ENCODE assay signal across 8 cellular contexts in the genomic region with DNA sequence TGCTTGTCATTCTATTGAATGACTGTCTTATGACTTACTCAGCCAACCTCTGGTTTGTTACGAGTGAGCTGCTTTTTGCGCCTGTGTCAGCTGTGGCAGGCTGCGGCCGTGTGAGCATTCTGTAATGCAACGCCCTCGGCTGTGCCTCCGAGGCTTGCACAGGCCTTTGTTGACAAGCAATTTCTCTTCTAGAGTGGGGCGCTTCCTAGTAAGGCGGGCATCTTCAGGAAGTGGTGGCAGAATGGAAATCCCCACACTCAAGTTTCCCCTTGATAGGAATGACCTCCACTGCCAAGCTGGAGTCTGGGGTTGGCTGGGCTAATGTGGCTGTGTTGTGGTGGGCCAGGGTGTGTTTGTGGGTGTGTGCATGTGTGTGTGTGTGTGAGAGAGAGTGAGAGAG. TPM values are rescaled to one million over a fixed set of nuclear protein-coding genes. Genes with fewer than 3 reads are reported as not detected.
DNase-seq lines count a peak whose midpoint lies in the region; ATAC-seq and TF ChIP-seq lines count a peak whose summit lies in the region.
"Had no signal": no experiment of that assay in that cellular context is flagged by ENCODE, and none has a peak within 500 bp of the region (broad histone marks: within the 10 kb centered on the region; RNA-seq: fewer than 3 reads in every experiment).

No MANE protein-coding gene starts in this region.

- no peak overlapping the region for H3K4me3 ChIP-seq in NB4 (ENCODE audit: low read depth, low read length)
- no peak overlapping the region for H3K4me3 ChIP-seq in GM23248
- H3K4me3 ChIP-seq: breast epithelium had no signal

- WGBS in GM23248 (ENCODE audit: low coverage in 1 of 2, low lambda C conversion rate in 2 of 2, missing lambda C conversion rate in 2 of 2), 2 experiments: 36 to 46% methylated on average over 9 of the region's 9 CpGs

- no peak overlapping the region for H3K4me3 Mint-ChIP-seq in activated CD4-positive, alpha-beta memory T cell treated with anti-CD3 and anti-CD28 coated beads for 36 hours
- peak overlapping the region; percentile 32 for H3K4me3 Mint-ChIP-seq in stimulated activated effector memory CD8-positive, alpha-beta T cell treated with anti-CD3 and anti-CD28 coated beads, Interleukin-12 subunit alpha, Interleukin-12 subunit beta, amount 100 ng/mL, for 72 hours

- POLR2A ChIA-PET in activated CD4-positive, alpha-beta memory T cell treated with anti-CD3 and anti-CD28 coated beads for 36 hours (lab: Charles Lee): interaction anchor here (1.0 kb wide), 1 partner anchor 39 kb away, joined by 5 read pairs; a partner anchor contains a TSS

- no peaks in the 10 kb centered on the region for H3K9me2 ChIP-seq in GM23248 (ENCODE audit: insufficient read depth)

- H3K27me3 Mint-ChIP-seq in activated CD4-positive, alpha-beta memory T cell treated with anti-CD3 and anti-CD28 coated beads for 36 hours: no peaks in the 10 kb centered on the region

- H3K27ac Mint-ChIP-seq in activated CD4-positive, alpha-beta memory T cell treated with anti-CD3 and anti-CD28 coated beads for 36 hours: peak overlapping the region; percentile 57
- peak overlapping the region; percentile 91 for H3K27ac Mint-ChIP-seq in stimulated activated effector memory CD8-positive, alpha-beta T cell treated with anti-CD3 and anti-CD28 coated beads, Interleukin-12 subunit alpha, Interleukin-12 subunit beta, amount 100 ng/mL, for 72 hours

- DNase-seq in NB4 (ENCODE audit: low read depth): peak; percentile 8
- peak; percentile 84 for DNase-seq in activated CD4-positive, alpha-beta memory T cell treated with anti-CD3 and anti-CD28 coated beads for 36 hours
- peak; percentile 96 for DNase-seq in glomerular visceral epithelial cell (ENCODE audit: extremely low spot score)
- DNase-seq in stimulated activated effector memory CD8-positive, alpha-beta T cell treated with anti-CD3 and anti-CD28 coated beads, Interleukin-12 subunit alpha, Interleukin-12 subunit beta, amount 100 ng/mL, for 72 hours (ENCODE audit: low spot score in 2 of 2): peak; percentile 48 to 80
- no peak for DNase-seq in NCI-H1092 treated with DMSO at 0.1 percent for 48 hours (lab: John Stamatoyannopoulos, UW)
- no peak for DNase-seq in GM10266 (ENCODE audit: extremely low spot score)
- DNase-seq in GM23248: no peak

- H3K27ac ChIP-seq in GM23248: no peak overlapping the region
- H3K27ac ChIP-seq: breast epithelium had no signal

- peak; percentile 99 for ATAC-seq in stimulated activated effector memory CD8-positive, alpha-beta T cell treated with anti-CD3 and anti-CD28 coated beads, Interleukin-12 subunit alpha, Interleukin-12 subunit beta, amount 100 ng/mL, for 72 hours

- peaks cover 22% of the 10 kb centered on the region for H3K4me1 Mint-ChIP-seq in activated CD4-positive, alpha-beta memory T cell treated with anti-CD3 and anti-CD28 coated beads for 36 hours (ENCODE audit: low read depth)
- H3K4me1 Mint-ChIP-seq in stimulated activated effector memory CD8-positive, alpha-beta T cell treated with anti-CD3 and anti-CD28 coated beads, Interleukin-12 subunit alpha, Interleukin-12 subunit beta, amount 100 ng/mL, for 72 hours: peaks cover 21% of the 10 kb centered on the region

- no peaks in the 10 kb centered on the region for H3K36me3 ChIP-seq in GM23248 (ENCODE audit: low read depth)
- H3K36me3 ChIP-seq: breast epithelium had no signal

- H3K4me2 ChIP-seq in GM23248 (ENCODE audit: unreplicated experiment): no peak overlapping the region

- no peaks in the 10 kb centered on the region for H3F3A ChIP-seq in GM23248 (ENCODE audit: insufficient read depth)

- no peaks in the 10 kb centered on the region for H3K36me3 Mint-ChIP-seq in activated CD4-positive, alpha-beta memory T cell treated with anti-CD3 and anti-CD28 coated beads for 36 hours
- peaks cover 11% of the 10 kb centered on the region for H3K36me3 Mint-ChIP-seq in stimulated activated effector memory CD8-positive, alpha-beta T cell treated with anti-CD3 and anti-CD28 coated beads, Interleukin-12 subunit alpha, Interleukin-12 subunit beta, amount 100 ng/mL, for 72 hours

- no peak for TF ChIP-seq POLR2A in NB4 (IDR thresholded peaks at IDR 0.05; ENCODE audit: extremely low read depth, insufficient read length)

- no peaks in the 10 kb centered on the region for H3K27me3 ChIP-seq in GM23248 (replicated peaks; ENCODE audit: insufficient read depth)
- H3K27me3 ChIP-seq: breast epithelium had no signal

- intact Hi-C loops in activated CD4-positive, alpha-beta memory T cell treated with anti-CD3 and anti-CD28 coated beads for 36 hours (cut with micrococcal nuclease): loop anchor here (1.0 to 2.0 kb wide), 3 partner anchors 20 to 39 kb away; a partner anchor contains a TSS

- H3K9me3 ChIP-seq in GM23248 (ENCODE audit: low read depth): no peaks in the 10 kb centered on the region

- H3K4me1 ChIP-seq in GM23248 (ENCODE audit: insufficient read depth): no peaks in the 10 kb centered on the region
- H3K4me1 ChIP-seq: breast epithelium had no signal

- TF ChIP-seq CTCF in NB4 (IDR thresholded peaks at IDR 0.05; ENCODE audit: low read depth, low read length) (no peak), GM10266 (IDR thresholded peaks at IDR 0.05; ENCODE audit: control insufficient read depth, insufficient read depth, low read depth, missing control alignments) (no peak)

- no peak overlapping the region for H3K9ac ChIP-seq in GM23248

- no peaks in the 10 kb centered on the region for H4K20me1 ChIP-seq in GM23248 (ENCODE audit: insufficient read depth)

- no peaks in the 10 kb centered on the region for H3K79me2 ChIP-seq in GM23248 (ENCODE audit: insufficient read depth)

- in situ Hi-C loops in GM23248 (cut with MboI): no loop called here

- no peak overlapping the region for H2AFZ ChIP-seq in GM23248

- H3K9me3 Mint-ChIP-seq in activated CD4-positive, alpha-beta memory T cell treated with anti-CD3 and anti-CD28 coated beads for 36 hours: no peaks in the 10 kb centered on the region
- H3K9me3 Mint-ChIP-seq in stimulated activated effector memory CD8-positive, alpha-beta T cell treated with anti-CD3 and anti-CD28 coated beads, Interleukin-12 subunit alpha, Interleukin-12 subunit beta, amount 100 ng/mL, for 72 hours: no peaks in the 10 kb centered on the region

- CTCF ChIA-PET in activated CD4-positive, alpha-beta memory T cell treated with anti-CD3 and anti-CD28 coated beads for 36 hours (lab: Charles Lee): interaction anchor here (0.6 to 0.8 kb wide), 2 partner anchors 18 to 37 kb away, joined by 3 to 4 read pairs; no protein-coding TSS in a partner anchor

RNA-seq across cellular contexts. Expression of a gene that starts 20.2 kb away (rescaled TPM):
- total RNA-seq in activated CD4-positive, alpha-beta memory T cell treated with anti-CD3 and anti-CD28 coated beads for 36 hours: under 1 TPM; 0.58 to 0.81 TPM
- total RNA-seq in GM23248 (2014; rRNA removed; shearing (Covaris generic)): 0.22 and 0.25 TPM in 2 replicates
- 0.04 and 0.05 TPM in 2 replicates for polyA plus RNA-seq in GM23248 (2016; fragmentation: Nextera tagmentation; extraction: Ambion mirVana)

RNA-seq across cellular contexts. Expression of a gene that starts 38.9 kb away (rescaled TPM):
- total RNA-seq in activated CD4-positive, alpha-beta memory T cell treated with anti-CD3 and anti-CD28 coated beads for 36 hours: 10 to 100 TPM; 95.4 to 95.8 TPM
- total RNA-seq in GM23248 (2014; rRNA removed; shearing (Covaris generic)): 12.0 and 24.0 TPM in 2 replicates
- polyA plus RNA-seq in GM23248 (2016; fragmentation: Nextera tagmentation; extraction: Ambion mirVana): 70.7 and 70.8 TPM in 2 replicates

Comparison
In these comparisons a context has a peak if more than half of its experiments do, and no peak if none do; other contexts are left out.
1. DNase-seq: peak in NB4 (single experiment), activated CD4-positive, alpha-beta memory T cell treated with anti-CD3 and anti-CD28 coated beads for 36 hours (single experiment), glomerular visceral epithelial cell (single experiment) and stimulated activated effector memory CD8-positive, alpha-beta T cell treated with anti-CD3 and anti-CD28 coated beads, Interleukin-12 subunit alpha, Interleukin-12 subunit beta, amount 100 ng/mL, for 72 hours (2 of 2); none in NCI-H1092 treated with DMSO at 0.1 percent for 48 hours (single experiment), GM10266 (single experiment) and GM23248 (single experiment).